Comparison of ENCODE assay signal across 9 cellular contexts in genomic region chr1:1613509-1614082, GRCh38. TPM values are rescaled to one million over a fixed set of nuclear protein-coding genes. Genes with fewer than 3 reads are reported as not detected.
DNase-seq lines count a peak whose midpoint lies in the region; ATAC-seq and TF ChIP-seq lines count a peak whose summit lies in the region.
"Had no signal": no experiment of that assay in that cellular context is flagged by ENCODE, and none has a peak within 500 bp of the region (broad histone marks: within the 10 kb centered on the region; RNA-seq: fewer than 3 reads in every experiment).

No MANE protein-coding gene starts in this region.

- H3K9me2 ChIP-seq in SU-DHL-6 (replicated peaks; ENCODE audit: insufficient read depth, low read length), result no peaks in the 10 kb centered on the region

- TF ChIP-seq CTCF in SU-DHL-6 (IDR thresholded peaks at IDR 0.05; ENCODE audit: insufficient read depth, low read length, poor library complexity, severe bottlenecking), result no peak

- H2AK5ac ChIP-seq in trophoblast cell (ENCODE audit: low read length), result no peak overlapping the region

- H2BK12ac ChIP-seq in trophoblast cell (ENCODE audit: low read length), result no peak overlapping the region

- no peaks in the 10 kb centered on the region for H4K20me1 ChIP-seq in SU-DHL-6 (ENCODE audit: low read depth, low read length)

- H3K27ac ChIP-seq in SU-DHL-6 (ENCODE audit: low read depth, low read length), result no peak overlapping the region
- no peak overlapping the region for H3K27ac ChIP-seq in trophoblast cell (ENCODE audit: low read depth, low read length)

- no peak overlapping the region for H3K23ac ChIP-seq in trophoblast cell (ENCODE audit: low read length)

- no peak for ATAC-seq in HG03095 (IDR thresholded peaks at IDR 0.05; ENCODE audit: unreplicated experiment)

- no peak overlapping the region for H3K4ac ChIP-seq in trophoblast cell (ENCODE audit: low read depth, low read length)

- no peak overlapping the region for H2BK120ac ChIP-seq in trophoblast cell (ENCODE audit: insufficient read depth, low read length, poor library complexity)

- WGBS in trophoblast cell (ENCODE audit: extremely low coverage, insufficient coverage, insufficient read length), result no CpG with 5 or more reads among the region's 11 CpGs

- H2AFZ ChIP-seq in SU-DHL-6 (ENCODE audit: low read depth, low read length, severe bottlenecking), result no peak overlapping the region
- no peak overlapping the region for H2AFZ ChIP-seq in trophoblast cell (ENCODE audit: insufficient read depth, low read length, poor library complexity)

- no peak overlapping the region for H3K14ac ChIP-seq in trophoblast cell (ENCODE audit: low read length)

- H3K79me2 ChIP-seq in SU-DHL-6 (ENCODE audit: insufficient read depth, low read length) (0 out of 2 replicates have a peak, but pooled peaks cover 3% of the 10 kb centered on the region), trophoblast cell (ENCODE audit: control insufficient read depth, insufficient read depth, low read length, poor library complexity) (peaks cover 5% of the 10 kb centered on the region)

- H3K4me3 ChIP-seq in SU-DHL-6 (ENCODE audit: insufficient read depth, low read length, poor library complexity, severe bottlenecking) (no peak overlapping the region), endocrine pancreas (ENCODE audit: control insufficient read depth, insufficient read depth, low read length) (peak overlapping the region; percentile 25), trophoblast cell (ENCODE audit: low read depth, low read length) (no peak overlapping the region)

- H2BK5ac ChIP-seq in trophoblast cell (ENCODE audit: low read depth, low read length, poor library complexity), result no peak overlapping the region

- H3K4me1 ChIP-seq in ES-I3 (ENCODE audit: insufficient read depth, low read length), result no peaks in the 10 kb centered on the region; the same call in none of the 2 replicates
- no peaks in the 10 kb centered on the region for H3K4me1 ChIP-seq in endocrine pancreas (ENCODE audit: control insufficient read depth, insufficient read depth, low read length)
- H3K4me1 ChIP-seq in trophoblast cell (ENCODE audit: control insufficient read depth in 1 of 2, insufficient read depth in 2 of 2, low read length in 2 of 2), result peaks cover 10 to 15% of the 10 kb centered on the region in 2 experiments

- H3K27me3 ChIP-seq in SU-DHL-6 (ENCODE audit: low read length) (no peaks in the 10 kb centered on the region), endocrine pancreas (ENCODE audit: control insufficient read depth, insufficient read depth, low read length) (no peaks in the 10 kb centered on the region), trophoblast cell (ENCODE audit: insufficient read depth, low read length) (no peaks in the 10 kb centered on the region)

- no peak overlapping the region for H4K8ac ChIP-seq in trophoblast cell (ENCODE audit: low read depth, low read length)

- H3K18ac ChIP-seq in trophoblast cell (ENCODE audit: low read length), result no peak overlapping the region

- peaks cover 8% of the 10 kb centered on the region for H3K79me1 ChIP-seq in trophoblast cell (ENCODE audit: low read length)

- H4K12ac ChIP-seq in trophoblast cell (ENCODE audit: low read depth, low read length), result no peak overlapping the region

- peak overlapping the region; percentile 96 for H3K4me2 ChIP-seq in SU-DHL-6 (ENCODE audit: low read depth, low read length, poor library complexity, severe bottlenecking)
- H3K4me2 ChIP-seq in trophoblast cell (ENCODE audit: low read length), result peak overlapping the region; percentile 96

- H3K9me3 ChIP-seq in ES-I3 (ENCODE audit: control insufficient read depth, insufficient read depth, low read length), result no peaks in the 10 kb centered on the region
- H3K9me3 ChIP-seq in SU-DHL-6 (ENCODE audit: insufficient read depth, low read length), result no peaks in the 10 kb centered on the region
- no peaks in the 10 kb centered on the region for H3K9me3 ChIP-seq in endocrine pancreas (ENCODE audit: control insufficient read depth, low read length)
- no peaks in the 10 kb centered on the region for H3K9me3 ChIP-seq in trophoblast cell (ENCODE audit: insufficient read depth, low read depth, low read length)

- H4K91ac ChIP-seq in trophoblast cell (ENCODE audit: low read depth, low read length), result no peak overlapping the region

- H3K36me3 ChIP-seq in ES-I3 (ENCODE audit: insufficient read depth, low read length), result no peaks in the 10 kb centered on the region; the same call in 1 of the 2 replicates
- H3K36me3 ChIP-seq in SU-DHL-6 (ENCODE audit: low read length), result no peaks in the 10 kb centered on the region
- no peaks in the 10 kb centered on the region for H3K36me3 ChIP-seq in endocrine pancreas (ENCODE audit: control insufficient read depth, insufficient read depth, low read length)
- H3K36me3 ChIP-seq in trophoblast cell (ENCODE audit: control insufficient read depth in 1 of 2, insufficient read depth in 2 of 2, low read length in 2 of 2), result peaks cover 10% of the 10 kb centered on the region in 2 experiments

- H3K9ac ChIP-seq in ES-I3 (ENCODE audit: low read depth, low read length) (peak overlapping the region; percentile 100; the same call in 1 of the 2 replicates), SU-DHL-6 (ENCODE audit: low read length) (peak overlapping the region; percentile 96; the same call in 1 of the 2 replicates), endocrine pancreas (ENCODE audit: control insufficient read depth, insufficient read depth, low read length) (peak overlapping the region; percentile 30), trophoblast cell (ENCODE audit: low read length) (no peak overlapping the region)

- no peaks in the 10 kb centered on the region; the same call in 1 of the 2 replicates for H3F3A ChIP-seq in SU-DHL-6 (ENCODE audit: insufficient read depth)

- no peak for DNase-seq in trophoblast cell
- no peak for DNase-seq in activated effector memory CD4-positive, alpha-beta T cell treated with anti-CD3 and anti-CD28 coated beads, Interleukin-2, amount 50 U/mL, for 16 hours
- no peak for DNase-seq in HPDE6-E6E7 (ENCODE audit: extremely low spot score)
- no peak for DNase-seq in middle frontal gyrus (ENCODE audit: extremely low spot score, low spot score)
- DNase-seq: NCI-H774 had no signal

RNA-seq across cellular contexts. Expression of gene MIB2, which starts 1.7 kb away (rescaled TPM):
- polyA plus RNA-seq in trophoblast cell (2013), result 76.4 and 79.3 TPM in 2 replicates

RNA-seq across cellular contexts. Expression of gene FNDC10, which starts 13.7 kb away (rescaled TPM):
- polyA plus RNA-seq in trophoblast cell (2013), result 3.3 and 3.4 TPM in 2 replicates

RNA-seq across cellular contexts. Expression of gene MMP23B, which starts 18.4 kb away (rescaled TPM):
- 26.6 and 30.7 TPM in 2 replicates for polyA plus RNA-seq in trophoblast cell (2013)

RNA-seq across cellular contexts. Expression of gene SSU72, which starts 38.9 kb away (rescaled TPM):
- 206 and 207 TPM in 2 replicates for polyA plus RNA-seq in trophoblast cell (2013)

RNA-seq across cellular contexts. Expression of gene CDK11B, which starts 45.2 kb away (rescaled TPM):
- polyA plus RNA-seq in trophoblast cell (2013), result 41.3 and 43.5 TPM in 2 replicates
